1 cellular context compared by ENCODE assay signal in the genomic region with DNA sequence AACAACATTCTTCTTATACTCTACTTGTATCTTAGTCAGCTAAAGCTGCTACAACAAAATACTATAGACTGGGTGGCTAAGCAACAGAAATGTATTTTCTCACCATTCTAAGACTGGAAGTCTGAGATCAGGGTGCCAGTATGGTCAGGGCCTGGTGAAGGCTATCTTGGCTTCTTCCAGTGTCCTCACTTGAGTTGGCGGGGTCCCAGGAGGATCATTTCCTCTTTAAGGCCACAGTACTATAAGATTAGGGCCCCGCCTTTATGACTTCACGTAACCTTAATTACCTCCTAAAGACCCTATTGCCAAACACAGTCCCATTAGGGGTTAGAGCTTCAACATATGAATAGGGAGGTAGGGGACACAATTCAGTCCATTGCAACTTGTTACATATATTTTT.
TF ChIP-seq lines count a peak whose summit lies in the region.

No MANE protein-coding gene starts in this region.

TF ChIP-seq in HEK293, 187 proteins besides CTCF, POLR2A, EP300 and RAD21 (continued from another document):
- TF ChIP-seq, protein P1, sequence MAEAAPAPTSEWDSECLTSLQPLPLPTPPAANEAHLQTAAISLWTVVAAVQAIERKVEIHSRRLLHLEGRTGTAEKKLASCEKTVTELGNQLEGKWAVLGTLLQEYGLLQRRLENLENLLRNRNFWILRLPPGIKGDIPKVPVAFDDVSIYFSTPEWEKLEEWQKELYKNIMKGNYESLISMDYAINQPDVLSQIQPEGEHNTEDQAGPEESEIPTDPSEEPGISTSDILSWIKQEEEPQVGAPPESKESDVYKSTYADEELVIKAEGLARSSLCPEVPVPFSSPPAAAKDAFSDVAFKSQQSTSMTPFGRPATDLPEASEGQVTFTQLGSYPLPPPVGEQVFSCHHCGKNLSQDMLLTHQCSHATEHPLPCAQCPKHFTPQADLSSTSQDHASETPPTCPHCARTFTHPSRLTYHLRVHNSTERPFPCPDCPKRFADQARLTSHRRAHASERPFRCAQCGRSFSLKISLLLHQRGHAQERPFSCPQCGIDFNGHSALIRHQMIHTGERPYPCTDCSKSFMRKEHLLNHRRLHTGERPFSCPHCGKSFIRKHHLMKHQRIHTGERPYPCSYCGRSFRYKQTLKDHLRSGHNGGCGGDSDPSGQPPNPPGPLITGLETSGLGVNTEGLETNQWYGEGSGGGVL (tag by site-specific recombination; IDR thresholded peaks at IDR 0.05), result no peak
- TF ChIP-seq, protein P2, sequence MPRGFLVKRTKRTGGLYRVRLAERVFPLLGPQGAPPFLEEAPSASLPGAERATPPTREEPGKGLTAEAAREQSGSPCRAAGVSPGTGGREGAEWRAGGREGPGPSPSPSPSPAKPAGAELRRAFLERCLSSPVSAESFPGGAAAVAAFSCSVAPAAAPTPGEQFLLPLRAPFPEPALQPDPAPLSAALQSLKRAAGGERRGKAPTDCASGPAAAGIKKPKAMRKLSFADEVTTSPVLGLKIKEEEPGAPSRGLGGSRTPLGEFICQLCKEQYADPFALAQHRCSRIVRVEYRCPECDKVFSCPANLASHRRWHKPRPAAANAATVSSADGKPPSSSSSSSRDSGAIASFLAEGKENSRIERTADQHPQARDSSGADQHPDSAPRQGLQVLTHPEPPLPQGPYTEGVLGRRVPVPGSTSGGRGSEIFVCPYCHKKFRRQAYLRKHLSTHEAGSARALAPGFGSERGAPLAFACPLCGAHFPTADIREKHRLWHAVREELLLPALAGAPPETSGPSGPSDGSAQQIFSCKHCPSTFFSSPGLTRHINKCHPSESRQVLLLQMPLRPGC (tag by site-specific recombination; IDR thresholded peaks at IDR 0.05), result no peak
- TF ChIP-seq, protein P3, sequence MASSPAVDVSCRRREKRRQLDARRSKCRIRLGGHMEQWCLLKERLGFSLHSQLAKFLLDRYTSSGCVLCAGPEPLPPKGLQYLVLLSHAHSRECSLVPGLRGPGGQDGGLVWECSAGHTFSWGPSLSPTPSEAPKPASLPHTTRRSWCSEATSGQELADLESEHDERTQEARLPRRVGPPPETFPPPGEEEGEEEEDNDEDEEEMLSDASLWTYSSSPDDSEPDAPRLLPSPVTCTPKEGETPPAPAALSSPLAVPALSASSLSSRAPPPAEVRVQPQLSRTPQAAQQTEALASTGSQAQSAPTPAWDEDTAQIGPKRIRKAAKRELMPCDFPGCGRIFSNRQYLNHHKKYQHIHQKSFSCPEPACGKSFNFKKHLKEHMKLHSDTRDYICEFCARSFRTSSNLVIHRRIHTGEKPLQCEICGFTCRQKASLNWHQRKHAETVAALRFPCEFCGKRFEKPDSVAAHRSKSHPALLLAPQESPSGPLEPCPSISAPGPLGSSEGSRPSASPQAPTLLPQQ (tag by site-specific recombination; IDR thresholded peaks at IDR 0.05), result peak; percentile 51; the same call in 1 of the 2 replicates
- no peak for TF ChIP-seq ZNF560 (tag by site-specific recombination; IDR thresholded peaks at IDR 0.05; ENCODE audit: borderline replicate concordance)
- TF ChIP-seq, protein P4, sequence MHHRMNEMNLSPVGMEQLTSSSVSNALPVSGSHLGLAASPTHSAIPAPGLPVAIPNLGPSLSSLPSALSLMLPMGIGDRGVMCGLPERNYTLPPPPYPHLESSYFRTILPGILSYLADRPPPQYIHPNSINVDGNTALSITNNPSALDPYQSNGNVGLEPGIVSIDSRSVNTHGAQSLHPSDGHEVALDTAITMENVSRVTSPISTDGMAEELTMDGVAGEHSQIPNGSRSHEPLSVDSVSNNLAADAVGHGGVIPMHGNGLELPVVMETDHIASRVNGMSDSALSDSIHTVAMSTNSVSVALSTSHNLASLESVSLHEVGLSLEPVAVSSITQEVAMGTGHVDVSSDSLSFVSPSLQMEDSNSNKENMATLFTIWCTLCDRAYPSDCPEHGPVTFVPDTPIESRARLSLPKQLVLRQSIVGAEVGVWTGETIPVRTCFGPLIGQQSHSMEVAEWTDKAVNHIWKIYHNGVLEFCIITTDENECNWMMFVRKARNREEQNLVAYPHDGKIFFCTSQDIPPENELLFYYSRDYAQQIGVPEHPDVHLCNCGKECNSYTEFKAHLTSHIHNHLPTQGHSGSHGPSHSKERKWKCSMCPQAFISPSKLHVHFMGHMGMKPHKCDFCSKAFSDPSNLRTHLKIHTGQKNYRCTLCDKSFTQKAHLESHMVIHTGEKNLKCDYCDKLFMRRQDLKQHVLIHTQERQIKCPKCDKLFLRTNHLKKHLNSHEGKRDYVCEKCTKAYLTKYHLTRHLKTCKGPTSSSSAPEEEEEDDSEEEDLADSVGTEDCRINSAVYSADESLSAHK (tag by site-specific recombination; IDR thresholded peaks at IDR 0.05), result no peak
- 0 out of 2 replicates have a peak, but pooled peaks have one; percentile 26 for TF ChIP-seq ZFP69B (tag by site-specific recombination; IDR thresholded peaks at IDR 0.05)
- no peak for TF ChIP-seq ZNF394 (tag by site-specific recombination; IDR thresholded peaks at IDR 0.05; ENCODE audit: borderline replicate concordance)
- no peak for TF ChIP-seq YY1 (tag by site-specific recombination; IDR thresholded peaks at IDR 0.05)
